10 cellular contexts compared by ENCODE assay signal in genomic region chr4:173528378-173529321, GRCh38. TPM values are rescaled to one million over a fixed set of nuclear protein-coding genes. Genes with fewer than 3 reads are reported as not detected.
DNase-seq lines count a peak whose midpoint lies in the region; ATAC-seq and TF ChIP-seq lines count a peak whose summit lies in the region.
"Had no signal": no experiment of that assay in that cellular context is flagged by ENCODE, and none has a peak within 500 bp of the region (broad histone marks: within the 10 kb centered on the region; RNA-seq: fewer than 3 reads in every experiment).

No MANE protein-coding gene starts in this region.

- POLR2A ChIA-PET in activated naive CD8-positive, alpha-beta T cell treated with anti-CD3 and anti-CD28 coated beads, Interleukin-2, amount 10 ng/mL, durations not matched to agents 7 days and 5 days (lab: Charles Lee), result no interaction called here
- POLR2A ChIA-PET in HEK293T (lab: Yijun Ruan, JAX), result interaction anchor here (0.6 to 2.0 kb wide), 3 partner anchors 10 to 194 kb away, joined by 3 to 7 read pairs (median 3); partner anchors contain the start of gene HMGB2

- H3K4me3 ChIP-seq in lower leg skin (ENCODE audit: low read depth, poor library complexity, severe bottlenecking) (peak overlapping the region; percentile 16), uterus (peak overlapping the region; percentile 81 to 87)

- no peaks in the 10 kb centered on the region for H3K4me1 ChIP-seq in uterus

- H3K27ac ChIP-seq in uterus, result peak overlapping the region; percentile 98 to 99

- H3K27me3 Mint-ChIP-seq in activated naive CD8-positive, alpha-beta T cell treated with anti-CD3 and anti-CD28 coated beads, Interleukin-2, amount 10 ng/mL, durations not matched to agents 7 days and 5 days, result peaks cover 89% of the 10 kb centered on the region

- peaks cover 7% of the 10 kb centered on the region for H3K36me3 Mint-ChIP-seq in activated naive CD8-positive, alpha-beta T cell treated with anti-CD3 and anti-CD28 coated beads, Interleukin-2, amount 10 ng/mL, durations not matched to agents 7 days and 5 days

- peak; percentile 21 for ATAC-seq in Right ventricle myocardium inferior
- no peak for ATAC-seq in activated naive CD8-positive, alpha-beta T cell treated with anti-CD3 and anti-CD28 coated beads, Interleukin-2, amount 10 ng/mL, durations not matched to agents 7 days and 5 days (ENCODE audit: low read depth)

- TF ChIP-seq POLR2A in lower leg skin (IDR thresholded peaks at IDR 0.05) (no peak), uterus (IDR thresholded peaks at IDR 0.05) (peak; percentile 9)

- H3K27me3 ChIP-seq in uterus, result no peaks in the 10 kb centered on the region

- TF ChIP-seq CTCF in lower leg skin (IDR thresholded peaks at IDR 0.05) (no peak), uterus (IDR thresholded peaks at IDR 0.05) (no peak)

- DNase-seq in Right ventricle myocardium inferior (ENCODE audit: missing footprints) (peak; percentile 71), cardiac septum (ENCODE audit: low spot score) (no peak), lower leg skin (ENCODE audit: low spot score in 2 of 2) (no peak), uterus (peak in 1 of 2 donors; percentile 56), NCI-H146 treated with DMSO at 0.1 percent for 48 hours (lab: John Stamatoyannopoulos, UW; ENCODE audit: unreplicated experiment) (no peak), NCI-H69 (lab: John Stamatoyannopoulos, UW) (no peak), HEK293T (ENCODE audit: extremely low spot score) (no peak)
- DNase-seq in activated naive CD8-positive, alpha-beta T cell treated with anti-CD3 and anti-CD28 coated beads, Interleukin-2, amount 10 ng/mL, durations not matched to agents 7 days and 5 days, result no peak
- DNase-seq: GDM1; stimulated activated CD4-positive, alpha-beta T cell treated with anti-CD3 and anti-CD28 coated beads, Interleukin-2, amount 100 ng/mL, for 48 hours had no signal

- 3 to 13% methylated on average over 29 to 48 of the region's 75 CpGs for WGBS in lower leg skin, 2 donors

- intact Hi-C loops in Right ventricle myocardium inferior (cut with DNase I), result no loop called here
- intact Hi-C loops in cardiac septum (cut with DNase I), result loop anchor here (10.0 kb wide), 1 partner anchor 756 kb away; the partner anchor contains the start of genes CEP44 and FBXO8
- intact Hi-C loops in lower leg skin (cut with DNase I; ENCODE audit: low total_unique reads), result no loop called here
- intact Hi-C loops in uterus (cut with DNase I; ENCODE audit: low total_unique reads), result no loop called here

- H3K9me3 Mint-ChIP-seq in activated naive CD8-positive, alpha-beta T cell treated with anti-CD3 and anti-CD28 coated beads, Interleukin-2, amount 10 ng/mL, durations not matched to agents 7 days and 5 days, result peaks cover 13% of the 10 kb centered on the region

- CTCF ChIA-PET in HEK293T (lab: Yijun Ruan, JAX), result no interaction called here

- H3K27ac Mint-ChIP-seq in activated naive CD8-positive, alpha-beta T cell treated with anti-CD3 and anti-CD28 coated beads, Interleukin-2, amount 10 ng/mL, durations not matched to agents 7 days and 5 days, result peak overlapping the region; percentile 79

- H3K4me1 Mint-ChIP-seq in activated naive CD8-positive, alpha-beta T cell treated with anti-CD3 and anti-CD28 coated beads, Interleukin-2, amount 10 ng/mL, durations not matched to agents 7 days and 5 days, result peaks cover 15% of the 10 kb centered on the region

- H3K36me3 ChIP-seq in uterus, result no peaks in the 10 kb centered on the region

- no peak overlapping the region for H3K4me3 Mint-ChIP-seq in activated naive CD8-positive, alpha-beta T cell treated with anti-CD3 and anti-CD28 coated beads, Interleukin-2, amount 10 ng/mL, durations not matched to agents 7 days and 5 days

- no peaks in the 10 kb centered on the region for H3K9me3 ChIP-seq in uterus

TF ChIP-seq in HEK293T, 16 proteins besides CTCF, POLR2A, EP300 and RAD21:
- no peak for TF ChIP-seq SUZ12 (IDR thresholded peaks at IDR 0.05)

RNA-seq across cellular contexts. Expression of gene HAND2, which starts 1.4 kb away (rescaled TPM):
- total RNA-seq in Right ventricle myocardium inferior (151 TPM), cardiac septum (161 TPM), lower leg skin (10 to 100 TPM in 1 of 4 donors, 1 to 10 TPM in 2, under 1 TPM in 1; 0.25 to 11.0 (median 4.1) TPM), uterus (10 to 100 TPM; 20.3 to 77.6 (median 23.7) TPM)
- total RNA-seq in activated naive CD8-positive, alpha-beta T cell treated with anti-CD3 and anti-CD28 coated beads, Interleukin-2, amount 10 ng/mL, durations not matched to agents 7 days and 5 days, result not detected

Comparison
In these comparisons a context has a peak if more than half of its experiments do, and no peak if none do; other contexts are left out.
1. POLR2A ChIP-seq: peak in uterus (2 of 2); none in lower leg skin (0 of 2).